ENCODE assay signal across 8 cellular contexts in genomic region chr2:28394997-28395333, GRCh38. TPM values are rescaled to one million over a fixed set of nuclear protein-coding genes. Genes with fewer than 3 reads are reported as not detected.
DNase-seq lines count a peak whose midpoint lies in the region; ATAC-seq and TF ChIP-seq lines count a peak whose summit lies in the region.

No MANE protein-coding gene starts in this region.

- no peaks in the 10 kb centered on the region for H3K36me3 ChIP-seq in DND-41 (ENCODE audit: insufficient read depth, low read length)

- H3K9me3 ChIP-seq in DND-41 (ENCODE audit: insufficient read depth, low read length, severe bottlenecking) (no peaks in the 10 kb centered on the region), right cardiac atrium (ENCODE audit: control insufficient read depth, low read length) (no peaks in the 10 kb centered on the region)

- DNase-seq in DND-41 (no peak), right cardiac atrium (no peak), skeletal muscle cell (ENCODE audit: low read depth) (no peak), omental fat pad (ENCODE audit: low spot score) (no peak), SIG-M5 treated with dmso at 0.1 percent for 504 hours (lab: John Stamatoyannopoulos, UW; ENCODE audit: unreplicated experiment) (no peak)
- no peak for DNase-seq in activated T-helper 1 cell treated with anti-CD3 and anti-CD28 coated beads, Interleukin-12 subunit alpha, Interleukin-12 subunit beta, Interleukin-2, Interleukin-4 antibody, amounts not matched to agents 30 ng/mL and 10 ng/mL and 1 ng/mL, durations not matched to agents 14 hours and 24 hours and 36 hours (ENCODE audit: low spot score)
- DNase-seq in T-helper 2 cell treated with Interferon-gamma antibody and Interleukin-4, amounts not matched to agents 5 μg/mL and 100 μg/mL, for 36 hours (ENCODE audit: low spot score): no peak

- H3K9ac ChIP-seq in DND-41 (ENCODE audit: low read depth, low read length): peak overlapping the region; percentile 14; the same call in 1 of the 2 replicates

- no peak overlapping the region for H3K27ac ChIP-seq in DND-41 (ENCODE audit: low read length)
- peak overlapping the region; percentile 96 for H3K27ac ChIP-seq in right cardiac atrium (ENCODE audit: low read length)

- ATAC-seq in DND-41 (ENCODE audit: insufficient read depth, low read depth) (no peak), right cardiac atrium (no peak), omental fat pad (ENCODE audit: low FRiP score) (no peak), GM19035 (IDR thresholded peaks at IDR 0.05; ENCODE audit: unreplicated experiment) (no peak)

- no peak overlapping the region for H2AFZ ChIP-seq in DND-41 (ENCODE audit: low read depth, low read length)

- peaks cover 12% of the 10 kb centered on the region; the same call in 1 of the 2 replicates for H4K20me1 ChIP-seq in DND-41 (ENCODE audit: insufficient read depth, low read length)

- peaks cover 15% of the 10 kb centered on the region for H3K36me3 Mint-ChIP-seq in activated T-helper 1 cell treated with anti-CD3 and anti-CD28 coated beads, Interleukin-12 subunit alpha, Interleukin-12 subunit beta, Interleukin-2, Interleukin-4 antibody, amounts not matched to agents 30 ng/mL and 10 ng/mL and 1 ng/mL, durations not matched to agents 14 hours and 24 hours and 36 hours (ENCODE audit: low read depth)
- H3K36me3 Mint-ChIP-seq in T-helper 2 cell treated with Interferon-gamma antibody and Interleukin-4, amounts not matched to agents 5 μg/mL and 100 μg/mL, for 36 hours (ENCODE audit: low read depth): peaks cover 7% of the 10 kb centered on the region

- no peak overlapping the region for H3K4me3 Mint-ChIP-seq in activated T-helper 1 cell treated with anti-CD3 and anti-CD28 coated beads, Interleukin-12 subunit alpha, Interleukin-12 subunit beta, Interleukin-2, Interleukin-4 antibody, amounts not matched to agents 30 ng/mL and 10 ng/mL and 1 ng/mL, durations not matched to agents 14 hours and 24 hours and 36 hours
- no peak overlapping the region for H3K4me3 Mint-ChIP-seq in T-helper 2 cell treated with Interferon-gamma antibody and Interleukin-4, amounts not matched to agents 5 μg/mL and 100 μg/mL, for 36 hours

- 6% methylated on average over 7 of the region's 7 CpGs for WGBS in right cardiac atrium

- H3K4me3 ChIP-seq in DND-41 (ENCODE audit: low read depth in 1 of 2, low read length in 2 of 2) (peak overlapping the region in 1 of 2 experiments; percentile 69; a peak in 1 of 4 replicates), right cardiac atrium (ENCODE audit: low read length) (peak overlapping the region; percentile 83), skeletal muscle cell (ENCODE audit: low read depth, low read length) (peak overlapping the region; percentile 67)

- no peaks in the 10 kb centered on the region for H3K9me3 Mint-ChIP-seq in activated T-helper 1 cell treated with anti-CD3 and anti-CD28 coated beads, Interleukin-12 subunit alpha, Interleukin-12 subunit beta, Interleukin-2, Interleukin-4 antibody, amounts not matched to agents 30 ng/mL and 10 ng/mL and 1 ng/mL, durations not matched to agents 14 hours and 24 hours and 36 hours
- no peaks in the 10 kb centered on the region for H3K9me3 Mint-ChIP-seq in T-helper 2 cell treated with Interferon-gamma antibody and Interleukin-4, amounts not matched to agents 5 μg/mL and 100 μg/mL, for 36 hours

- intact Hi-C loops in activated T-helper 1 cell treated with anti-CD3 and anti-CD28 coated beads, Interleukin-12 subunit alpha, Interleukin-12 subunit beta, Interleukin-2, Interleukin-4 antibody, amounts not matched to agents 30 ng/mL and 10 ng/mL and 1 ng/mL, durations not matched to agents 14 hours and 24 hours and 36 hours (cut with micrococcal nuclease): loop anchor here (5.0 to 10.0 kb wide), 4 partner anchors 227 to 673 kb away; no protein-coding TSS in a partner anchor
- intact Hi-C loops in right cardiac atrium (cut with DNase I): loop anchor here in 3 of 4 donors (5.0 to 10.0 kb wide), 9 partner anchors 53 to 693 kb away; partner anchors contain the start of genes BABAM2 (in 2 of the 3) and RBKS (in 2 of the 3)

- peaks cover 2% of the 10 kb centered on the region for H3K4me1 Mint-ChIP-seq in activated T-helper 1 cell treated with anti-CD3 and anti-CD28 coated beads, Interleukin-12 subunit alpha, Interleukin-12 subunit beta, Interleukin-2, Interleukin-4 antibody, amounts not matched to agents 30 ng/mL and 10 ng/mL and 1 ng/mL, durations not matched to agents 14 hours and 24 hours and 36 hours (ENCODE audit: low read depth)
- peaks cover 20% of the 10 kb centered on the region for H3K4me1 Mint-ChIP-seq in T-helper 2 cell treated with Interferon-gamma antibody and Interleukin-4, amounts not matched to agents 5 μg/mL and 100 μg/mL, for 36 hours (ENCODE audit: low read depth)

- peak overlapping the region; percentile 50 for H3K27ac Mint-ChIP-seq in activated T-helper 1 cell treated with anti-CD3 and anti-CD28 coated beads, Interleukin-12 subunit alpha, Interleukin-12 subunit beta, Interleukin-2, Interleukin-4 antibody, amounts not matched to agents 30 ng/mL and 10 ng/mL and 1 ng/mL, durations not matched to agents 14 hours and 24 hours and 36 hours
- H3K27ac Mint-ChIP-seq in T-helper 2 cell treated with Interferon-gamma antibody and Interleukin-4, amounts not matched to agents 5 μg/mL and 100 μg/mL, for 36 hours: no peak overlapping the region

- no peaks in the 10 kb centered on the region for H3K27me3 Mint-ChIP-seq in activated T-helper 1 cell treated with anti-CD3 and anti-CD28 coated beads, Interleukin-12 subunit alpha, Interleukin-12 subunit beta, Interleukin-2, Interleukin-4 antibody, amounts not matched to agents 30 ng/mL and 10 ng/mL and 1 ng/mL, durations not matched to agents 14 hours and 24 hours and 36 hours (ENCODE audit: insufficient read depth)
- peaks cover 2% of the 10 kb centered on the region for H3K27me3 Mint-ChIP-seq in T-helper 2 cell treated with Interferon-gamma antibody and Interleukin-4, amounts not matched to agents 5 μg/mL and 100 μg/mL, for 36 hours (ENCODE audit: low read depth)

- TF ChIP-seq CTCF in DND-41 (IDR thresholded peaks at IDR 0.05; ENCODE audit: borderline replicate concordance, extremely low read depth, low read length, poor library complexity, severe bottlenecking): no peak
- no peak for TF ChIP-seq CTCF in omental fat pad (IDR thresholded peaks at IDR 0.05)

- H3K4me1 ChIP-seq in DND-41 (ENCODE audit: insufficient read depth, low read length): peaks cover 45% of the 10 kb centered on the region
- H3K4me1 ChIP-seq in right cardiac atrium (ENCODE audit: control insufficient read depth, insufficient read depth, low read length): peaks cover 16% of the 10 kb centered on the region

- H3K27me3 ChIP-seq in DND-41 (ENCODE audit: insufficient read depth, low read length, poor library complexity): peaks cover 9% of the 10 kb centered on the region
- H3K27me3 ChIP-seq in right cardiac atrium (ENCODE audit: control insufficient read depth, insufficient read depth): no peaks in the 10 kb centered on the region

- peaks cover 7% of the 10 kb centered on the region; the same call in 1 of the 2 replicates for H3K79me2 ChIP-seq in DND-41 (ENCODE audit: insufficient read depth, low read length)

- peak overlapping the region; percentile 96 for H3K4me2 ChIP-seq in DND-41 (ENCODE audit: insufficient read depth, low read length)

RNA-seq across cellular contexts. Expression of gene FOSL2, which starts 2.3 kb away (rescaled TPM):
- 54.9 and 55.0 TPM in 2 replicates for total RNA-seq in activated T-helper 1 cell treated with anti-CD3 and anti-CD28 coated beads, Interleukin-12 subunit alpha, Interleukin-12 subunit beta, Interleukin-2, Interleukin-4 antibody, amounts not matched to agents 30 ng/mL and 10 ng/mL and 1 ng/mL, durations not matched to agents 14 hours and 24 hours and 36 hours
- total RNA-seq in right cardiac atrium (100 to 1,000 TPM in 1 of 4 donors, 10 to 100 TPM in 3; 38.9 to 128 (median 56.6) TPM), omental fat pad (100 to 1,000 TPM; 115 to 350 (median 184) TPM)
- polyA plus RNA-seq in right cardiac atrium: 46.4 TPM
